ENCODE assay signal across 3 cellular contexts in genomic region chr5:168859471-168859870, GRCh38.
"Had no signal": no experiment of that assay in that cellular context is flagged by ENCODE, and none has a peak within 500 bp of the region (broad histone marks: within the 10 kb centered on the region; RNA-seq: fewer than 3 reads in every experiment).

No MANE protein-coding gene starts in this region.

- DNase-seq: GDM1, GF-D8 had no signal

- H3K4me3 ChIP-seq: GM12878 had no signal
